15 cellular contexts compared by ENCODE assay signal in the genomic region with DNA sequence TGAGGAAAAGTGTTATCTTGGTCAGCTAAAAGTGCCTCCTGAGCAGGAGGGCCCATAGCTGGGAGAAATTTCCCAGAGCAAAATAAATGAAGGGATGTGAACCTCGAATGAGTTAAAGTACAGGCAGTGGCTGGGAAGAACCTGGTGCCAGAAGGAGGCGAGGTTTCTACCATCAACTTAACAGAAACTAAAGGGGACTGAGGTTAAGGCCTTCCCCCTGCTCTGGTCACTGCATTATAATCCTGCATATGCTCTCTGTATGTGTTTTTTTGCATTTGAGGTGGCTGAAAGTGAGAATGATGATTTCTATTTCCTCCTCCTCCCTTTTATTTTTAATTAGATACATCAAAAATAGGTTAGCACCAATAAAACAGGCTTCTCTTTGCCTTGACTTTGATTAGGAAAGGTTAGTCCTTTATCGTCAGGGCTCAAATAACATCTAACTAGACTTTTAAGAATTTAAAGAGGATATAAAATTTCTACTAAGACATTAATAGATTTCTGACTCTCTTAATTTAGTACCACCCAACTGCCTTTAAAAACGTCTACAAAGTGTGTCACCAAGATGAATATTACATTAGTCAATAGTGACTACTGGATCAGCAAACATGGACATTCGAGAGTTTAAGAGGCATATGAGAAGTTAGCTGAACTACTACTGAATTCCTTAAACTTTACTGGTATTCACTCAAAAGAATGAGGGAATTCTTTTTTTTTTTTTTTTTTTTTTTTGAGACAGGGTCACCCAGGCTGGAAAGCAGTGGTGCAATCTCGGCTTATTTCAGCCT. TPM values are rescaled to one million over a fixed set of nuclear protein-coding genes. Genes with fewer than 3 reads are reported as not detected.
DNase-seq lines count a peak whose midpoint lies in the region; ATAC-seq and TF ChIP-seq lines count a peak whose summit lies in the region.
"Had no signal": no experiment of that assay in that cellular context is flagged by ENCODE, and none has a peak within 500 bp of the region (broad histone marks: within the 10 kb centered on the region; RNA-seq: fewer than 3 reads in every experiment).

No MANE protein-coding gene starts in this region.

- H3K9me3 Mint-ChIP-seq in stimulated activated naive CD8-positive, alpha-beta T cell treated with anti-CD3 and anti-CD28 coated beads, Interleukin-15, Interleukin-2, amounts not matched to agents 100 ng/mL and 50 ng/mL, for 24 hours = no peaks in the 10 kb centered on the region
- H3K9me3 Mint-ChIP-seq in T-cell = no peaks in the 10 kb centered on the region
- H3K9me3 Mint-ChIP-seq in stimulated activated naive CD8-positive, alpha-beta T cell treated with anti-CD3 and anti-CD28 coated beads, Interleukin-15, amount 100 ng/mL, for 72 hours = no peaks in the 10 kb centered on the region
- H3K9me3 Mint-ChIP-seq: activated naive CD4-positive, alpha-beta T cell treated with anti-CD3 and anti-CD28 coated beads, Interleukin-2, amount 50 U/mL, for 24 hours had no signal

- no peak for TF ChIP-seq EP300 in gastroesophageal sphincter (IDR thresholded peaks at IDR 0.05)

- peaks cover 46% of the 10 kb centered on the region for H3K4me1 Mint-ChIP-seq in stimulated activated naive CD8-positive, alpha-beta T cell treated with anti-CD3 and anti-CD28 coated beads, Interleukin-15, Interleukin-2, amounts not matched to agents 100 ng/mL and 50 ng/mL, for 24 hours (ENCODE audit: low read depth)
- peaks cover 6 to 48% (median 35%) of the 10 kb centered on the region in 3 donors for H3K4me1 Mint-ChIP-seq in T-cell
- peaks cover 52% of the 10 kb centered on the region for H3K4me1 Mint-ChIP-seq in stimulated activated naive CD8-positive, alpha-beta T cell treated with anti-CD3 and anti-CD28 coated beads, Interleukin-15, amount 100 ng/mL, for 72 hours

- no peak for ATAC-seq in stimulated activated naive CD8-positive, alpha-beta T cell treated with anti-CD3 and anti-CD28 coated beads, Interleukin-15, Interleukin-2, amounts not matched to agents 100 U/mL and 50 U/mL, for 24 hours
- ATAC-seq in HG02610 (IDR thresholded peaks at IDR 0.05; ENCODE audit: unreplicated experiment) (peak; percentile 35), T-cell (replicated peaks in 1 of 4) (no peak), gastroesophageal sphincter (no peak)
- peak; percentile 71 for ATAC-seq in stimulated activated naive CD8-positive, alpha-beta T cell treated with anti-CD3 and anti-CD28 coated beads, Interleukin-15, amount 100 ng/mL, for 72 hours
- ATAC-seq: foreskin keratinocyte had no signal

- H3K36me3 ChIP-seq in gastroesophageal sphincter = no peaks in the 10 kb centered on the region
- H3K36me3 ChIP-seq: SJCRH30, thoracic aorta had no signal

- CTCF ChIA-PET in T-cell (lab: Charles Lee) = interaction anchor here in 1 of 2 donors (0.9 kb wide), 1 partner anchor 458 kb away, joined by 4 read pairs; no protein-coding TSS in a partner anchor

- TF ChIP-seq POLR2A in gastroesophageal sphincter (IDR thresholded peaks at IDR 0.05) = no peak

- H3K9me3 ChIP-seq in gastroesophageal sphincter = no peaks in the 10 kb centered on the region
- H3K9me3 ChIP-seq: SJCRH30, spleen, thoracic aorta had no signal

- POLR2A ChIA-PET in T-cell (lab: Charles Lee) = no interaction called here

- H3K36me3 Mint-ChIP-seq in stimulated activated naive CD8-positive, alpha-beta T cell treated with anti-CD3 and anti-CD28 coated beads, Interleukin-15, Interleukin-2, amounts not matched to agents 100 ng/mL and 50 ng/mL, for 24 hours (ENCODE audit: low read depth) = peaks cover 7% of the 10 kb centered on the region
- no peaks in the 10 kb centered on the region for H3K36me3 Mint-ChIP-seq in T-cell
- H3K36me3 Mint-ChIP-seq: activated naive CD4-positive, alpha-beta T cell treated with anti-CD3 and anti-CD28 coated beads, Interleukin-2, amount 50 U/mL, for 24 hours had no signal

- no peaks in the 10 kb centered on the region for H3K4me1 ChIP-seq in gastroesophageal sphincter
- H3K4me1 ChIP-seq: parathyroid adenoma, SJCRH30 had no signal

- H3K27me3 ChIP-seq in gastroesophageal sphincter = no peaks in the 10 kb centered on the region
- H3K27me3 ChIP-seq: foreskin keratinocyte, SJCRH30, spleen had no signal

- H3K27ac ChIP-seq in gastroesophageal sphincter = no peak overlapping the region
- H3K27ac ChIP-seq: foreskin keratinocyte, parathyroid adenoma, SJCRH30, thoracic aorta had no signal

- 64 to 80% methylated on average over 5 to 6 of the region's 6 CpGs for WGBS in gastroesophageal sphincter (ENCODE audit: low coverage in 1 of 2), 2 donors

- DNase-seq in stimulated activated naive CD8-positive, alpha-beta T cell treated with anti-CD3 and anti-CD28 coated beads, Interleukin-15, Interleukin-2, amounts not matched to agents 100 U/mL and 50 U/mL, for 24 hours = no peak
- DNase-seq in T-cell = no peak
- DNase-seq in stimulated activated naive CD8-positive, alpha-beta T cell treated with anti-CD3 and anti-CD28 coated beads, Interleukin-15, amount 100 ng/mL, for 72 hours = no peak
- DNase-seq in foreskin melanocyte = no peak
- no peak for DNase-seq in NCI-H2171 (lab: John Stamatoyannopoulos, UW)
- DNase-seq: foreskin keratinocyte, H7, SJCRH30, spleen had no signal

- H3K27me3 Mint-ChIP-seq in stimulated activated naive CD8-positive, alpha-beta T cell treated with anti-CD3 and anti-CD28 coated beads, Interleukin-15, Interleukin-2, amounts not matched to agents 100 ng/mL and 50 ng/mL, for 24 hours = no peaks in the 10 kb centered on the region
- H3K27me3 Mint-ChIP-seq in T-cell = no peaks in the 10 kb centered on the region
- H3K27me3 Mint-ChIP-seq in stimulated activated naive CD8-positive, alpha-beta T cell treated with anti-CD3 and anti-CD28 coated beads, Interleukin-15, amount 100 ng/mL, for 72 hours = no peaks in the 10 kb centered on the region
- H3K27me3 Mint-ChIP-seq: activated naive CD4-positive, alpha-beta T cell treated with anti-CD3 and anti-CD28 coated beads, Interleukin-2, amount 50 U/mL, for 24 hours had no signal

- H3K4me3 Mint-ChIP-seq in stimulated activated naive CD8-positive, alpha-beta T cell treated with anti-CD3 and anti-CD28 coated beads, Interleukin-15, Interleukin-2, amounts not matched to agents 100 ng/mL and 50 ng/mL, for 24 hours = no peak overlapping the region
- no peak overlapping the region for H3K4me3 Mint-ChIP-seq in T-cell
- no peak overlapping the region for H3K4me3 Mint-ChIP-seq in stimulated activated naive CD8-positive, alpha-beta T cell treated with anti-CD3 and anti-CD28 coated beads, Interleukin-15, amount 100 ng/mL, for 72 hours
- H3K4me3 Mint-ChIP-seq: activated naive CD4-positive, alpha-beta T cell treated with anti-CD3 and anti-CD28 coated beads, Interleukin-2, amount 50 U/mL, for 24 hours had no signal

- H3K4me3 ChIP-seq in gastroesophageal sphincter = no peak overlapping the region
- H3K4me3 ChIP-seq: SJCRH30, spleen, thoracic aorta had no signal

- TF ChIP-seq CTCF in gastroesophageal sphincter (IDR thresholded peaks at IDR 0.05) = no peak

- H3K27ac Mint-ChIP-seq in stimulated activated naive CD8-positive, alpha-beta T cell treated with anti-CD3 and anti-CD28 coated beads, Interleukin-15, Interleukin-2, amounts not matched to agents 100 ng/mL and 50 ng/mL, for 24 hours = peak overlapping the region; percentile 50
- peak overlapping the region; percentile 71 to 80 for H3K27ac Mint-ChIP-seq in T-cell
- peak overlapping the region in 1 of 2 donors; percentile 72 for H3K27ac Mint-ChIP-seq in stimulated activated naive CD8-positive, alpha-beta T cell treated with anti-CD3 and anti-CD28 coated beads, Interleukin-15, amount 100 ng/mL, for 72 hours

RNA-seq across cellular contexts. Expression of a gene that starts 49.2 kb away (rescaled TPM):
- total RNA-seq in T-cell (1 to 10 TPM; 4.9 to 9.6 (median 6.5) TPM), gastroesophageal sphincter (10 to 100 TPM in 1 of 4 donors, 1 to 10 TPM in 3; 5.3 to 10.8 (median 7.1) TPM)

RNA-seq across cellular contexts. Expression of a gene that starts 50.5 kb away (rescaled TPM):
- total RNA-seq in T-cell (10 to 100 TPM; 17.2 to 25.5 (median 18.9) TPM), gastroesophageal sphincter (10 to 100 TPM; 17.6 to 35.2 (median 23.8) TPM)

Comparison
In these comparisons a context has a peak if more than half of its experiments do, and no peak if none do; other contexts are left out.
1. ATAC-seq: peak in HG02610 (single experiment) and stimulated activated naive CD8-positive, alpha-beta T cell treated with anti-CD3 and anti-CD28 coated beads, Interleukin-15, amount 100 ng/mL, for 72 hours (single experiment); none in stimulated activated naive CD8-positive, alpha-beta T cell treated with anti-CD3 and anti-CD28 coated beads, Interleukin-15, Interleukin-2, amounts not matched to agents 100 U/mL and 50 U/mL, for 24 hours (single experiment), T-cell (0 of 4) and gastroesophageal sphincter (single experiment).